Comparison of ENCODE assay signal across 1 cellular context in the genomic region with DNA sequence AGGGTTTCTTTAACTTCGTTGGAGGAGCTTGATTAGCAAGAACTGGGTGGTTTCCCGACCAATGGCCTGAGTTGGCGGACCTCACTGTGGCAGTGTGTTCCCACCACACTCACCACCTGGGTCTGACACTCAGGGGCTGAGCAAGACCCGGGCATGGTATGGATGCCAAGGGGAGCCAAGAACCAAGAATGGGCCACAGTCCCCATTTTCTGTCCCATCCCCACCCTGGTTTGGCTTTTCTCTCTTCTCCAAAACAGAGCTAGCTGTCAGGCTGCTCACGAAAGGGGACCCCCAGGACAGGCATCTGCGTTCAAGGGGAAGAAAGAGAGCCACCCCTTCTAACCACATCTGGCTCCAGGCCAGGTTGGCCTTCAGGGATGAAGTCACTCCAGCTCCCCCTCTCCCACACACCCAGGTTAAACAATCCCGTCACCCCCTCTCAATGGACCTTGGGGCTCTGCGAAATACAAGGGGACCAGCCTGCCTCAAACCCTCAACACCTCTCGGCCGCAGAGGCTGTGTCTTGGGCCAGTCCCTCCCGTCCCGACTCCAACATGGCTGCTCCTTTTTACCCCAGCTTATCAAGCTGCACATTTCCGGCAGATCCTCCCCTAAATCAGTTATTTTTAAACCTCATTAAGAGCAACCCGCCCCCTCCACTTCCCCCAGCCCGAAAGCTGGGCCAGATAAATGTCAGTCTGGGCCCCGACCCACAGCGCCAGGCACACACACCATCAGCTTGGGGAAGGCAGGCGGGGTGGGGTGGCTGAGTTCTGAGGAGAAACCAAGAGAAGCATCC.
TF ChIP-seq lines count a peak whose summit lies in the region.

No MANE protein-coding gene starts in this region.

TF ChIP-seq in GM12878, 131 proteins besides CTCF, POLR2A, EP300 and RAD21 (continued from another document):
- TF ChIP-seq, protein P1, sequence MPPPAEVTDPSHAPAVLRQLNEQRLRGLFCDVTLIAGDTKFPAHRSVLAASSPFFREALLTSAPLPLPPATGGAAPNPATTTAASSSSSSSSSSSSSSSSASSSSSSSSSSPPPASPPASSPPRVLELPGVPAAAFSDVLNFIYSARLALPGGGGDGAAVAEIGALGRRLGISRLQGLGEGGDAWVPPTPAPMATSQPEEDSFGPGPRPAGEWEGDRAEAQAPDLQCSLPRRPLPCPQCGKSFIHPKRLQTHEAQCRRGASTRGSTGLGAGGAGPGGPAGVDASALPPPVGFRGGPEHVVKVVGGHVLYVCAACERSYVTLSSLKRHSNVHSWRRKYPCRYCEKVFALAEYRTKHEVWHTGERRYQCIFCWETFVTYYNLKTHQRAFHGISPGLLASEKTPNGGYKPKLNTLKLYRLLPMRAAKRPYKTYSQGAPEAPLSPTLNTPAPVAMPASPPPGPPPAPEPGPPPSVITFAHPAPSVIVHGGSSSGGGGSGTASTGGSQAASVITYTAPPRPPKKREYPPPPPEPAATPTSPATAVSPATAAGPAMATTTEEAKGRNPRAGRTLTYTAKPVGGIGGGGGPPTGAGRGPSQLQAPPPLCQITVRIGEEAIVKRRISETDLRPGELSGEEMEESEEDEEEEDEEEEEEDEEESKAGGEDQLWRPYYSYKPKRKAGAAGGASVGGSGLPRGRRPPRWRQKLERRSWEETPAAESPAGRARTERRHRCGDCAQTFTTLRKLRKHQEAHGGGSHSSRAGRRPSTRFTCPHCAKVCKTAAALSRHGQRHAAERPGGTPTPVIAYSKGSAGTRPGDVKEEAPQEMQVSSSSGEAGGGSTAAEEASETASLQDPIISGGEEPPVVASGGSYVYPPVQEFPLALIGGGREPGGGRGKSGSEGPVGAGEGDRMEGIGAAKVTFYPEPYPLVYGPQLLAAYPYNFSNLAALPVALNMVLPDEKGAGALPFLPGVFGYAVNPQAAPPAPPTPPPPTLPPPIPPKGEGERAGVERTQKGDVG (CRISPR knock-in tag; IDR thresholded peaks at IDR 0.05), result no peak
- TF ChIP-seq YY1 (IDR thresholded peaks at IDR 0.05; ENCODE audit: low read depth, low read length), result peak; percentile 90
- no peak for TF ChIP-seq ZNF622 (IDR thresholded peaks at IDR 0.05)
- no peak for TF ChIP-seq BRCA1 (IDR thresholded peaks at IDR 0.05; ENCODE audit: low read depth, low read length)
- TF ChIP-seq PML (IDR thresholded peaks at IDR 0.05; ENCODE audit: low read length), result no peak
- peak; percentile 49 for TF ChIP-seq ATF7 (IDR thresholded peaks at IDR 0.05; ENCODE audit: low read depth)
